ENCODE assay signal across 8 cellular contexts in the genomic region with DNA sequence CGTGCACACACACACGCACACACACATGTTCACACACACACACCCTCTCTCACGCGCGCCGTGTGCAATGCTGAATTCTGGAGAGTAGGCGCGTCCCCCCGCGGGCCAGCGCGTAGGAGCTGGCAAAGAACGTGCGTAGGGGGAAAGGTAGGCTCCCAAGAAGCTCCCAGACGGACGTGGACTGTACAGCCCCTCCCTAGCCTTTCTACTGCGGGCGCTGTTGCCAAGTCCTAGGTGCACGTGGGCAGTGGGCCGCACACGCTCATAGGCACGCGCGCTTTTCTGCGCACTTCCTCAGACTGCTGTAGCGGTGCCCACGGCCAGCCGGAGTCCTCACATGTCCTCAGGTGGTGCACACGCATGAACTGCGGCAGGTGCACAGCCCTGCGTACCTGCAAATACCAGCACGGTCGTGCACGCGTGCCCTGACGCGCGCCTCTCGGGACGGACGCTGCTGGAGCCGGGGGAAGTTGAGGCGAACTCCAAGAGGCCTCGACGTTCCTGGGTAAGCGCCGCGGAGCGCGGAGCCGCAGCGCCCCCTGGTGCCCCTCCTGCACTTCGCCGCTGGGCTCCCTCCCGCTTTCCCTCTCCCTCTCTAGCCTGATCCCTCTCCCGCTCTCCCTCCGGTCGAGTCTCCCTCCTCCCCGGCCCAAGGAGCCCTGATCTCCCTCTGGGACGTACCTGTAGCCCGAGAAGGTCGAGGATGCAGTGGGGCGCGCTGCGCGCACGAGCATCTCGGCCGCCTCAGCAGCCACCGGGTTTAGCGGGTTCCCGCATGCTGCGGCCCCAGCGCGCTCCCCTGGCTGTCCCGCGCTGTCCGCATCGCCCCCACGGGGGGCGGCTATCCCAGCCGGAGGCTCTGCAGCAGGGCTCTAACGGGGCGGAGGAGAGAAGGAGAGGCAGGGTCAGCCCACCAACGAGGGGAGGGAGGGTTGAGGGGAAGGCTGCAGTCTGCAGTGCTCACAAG. TPM values are rescaled to one million over a fixed set of nuclear protein-coding genes. Genes with fewer than 3 reads are reported as not detected.
A peak's percentile ranks its signal among the peaks of the same experiment; 100 is the strongest.
DNase-seq lines count a peak whose midpoint lies in the region; ATAC-seq, FAIRE-seq and TF ChIP-seq lines count a peak whose summit lies in the region.

No MANE protein-coding gene starts in this region.

- H3K4me1 ChIP-seq in Peyer's patch (peaks cover 0 to 22% (median 11%) of the 10 kb centered on the region in 4 donors), skeletal muscle tissue (ENCODE audit: control insufficient read depth in 3 of 3, insufficient read depth in 3 of 3, low read length in 3 of 3) (peaks cover 6 to 12% (median 7%) of the 10 kb centered on the region in 3 donors)

- no peak for ATAC-seq in GM19467 (IDR thresholded peaks at IDR 0.05; ENCODE audit: unreplicated experiment)

- no peak overlapping the region for H3K9ac ChIP-seq in skeletal muscle tissue (ENCODE audit: low read depth in 1 of 3, low read length in 3 of 3)

- TF ChIP-seq CTCF in Peyer's patch (IDR thresholded peaks at IDR 0.05), result peak; percentile 36 to 81 (median 70)
- peak; percentile 97 for TF ChIP-seq CTCF in bronchial epithelial cell (IDR thresholded peaks at IDR 0.05; ENCODE audit: insufficient read depth, low read length, severe bottlenecking)

- FAIRE-seq in bronchial epithelial cell (lab: Jason Lieb, UNC), result no peak

- H3K27ac ChIP-seq in Peyer's patch (no peak overlapping the region), skeletal muscle tissue (ENCODE audit: low read depth, low read length) (no peak overlapping the region)

- DNase-seq in GM04504 (ENCODE audit: low read depth) (peak; percentile 24), HEK293T (ENCODE audit: extremely low spot score) (peak; percentile 79), Peyer's patch (peak in 2 of 3 donors; percentile 62 to 75), bronchial epithelial cell (ENCODE audit: low read depth) (peak; percentile 20), inferior parietal cortex (ENCODE audit: extremely low spot score) (peak; percentile 82), NK-92 (lab: John Stamatoyannopoulos, UW; ENCODE audit: unreplicated experiment) (no peak)

- H3K36me3 ChIP-seq in Peyer's patch (no peaks in the 10 kb centered on the region), bronchial epithelial cell (ENCODE audit: control insufficient read depth, insufficient read depth, low read length) (no peaks in the 10 kb centered on the region), skeletal muscle tissue (ENCODE audit: control insufficient read depth in 3 of 3, insufficient read depth in 3 of 3, low read length in 3 of 3) (no peaks in the 10 kb centered on the region)

- POLR2A ChIA-PET in HEK293T (lab: Yijun Ruan, JAX), result no interaction called here

- H3K9me3 ChIP-seq in Peyer's patch, result no peaks in the 10 kb centered on the region
- no peaks in the 10 kb centered on the region for H3K9me3 ChIP-seq in skeletal muscle tissue (ENCODE audit: control insufficient read depth in 3 of 3, low read length in 3 of 3)

- H3K4me3 ChIP-seq in Peyer's patch, result peak overlapping the region in 3 of 4 donors; percentile 29 to 43 (median 31)
- no peak overlapping the region for H3K4me3 ChIP-seq in bronchial epithelial cell (ENCODE audit: low read depth, low read length)
- H3K4me3 ChIP-seq in skeletal muscle tissue (ENCODE audit: low read length in 3 of 3), result peak overlapping the region in 2 of 3 donors; percentile 49 to 54

- H3K27me3 ChIP-seq in Peyer's patch, result peaks cover 0 to 18% of the 10 kb centered on the region in 2 donors
- H3K27me3 ChIP-seq in bronchial epithelial cell (ENCODE audit: control insufficient read depth, insufficient read depth, low read length), result peaks cover 7% of the 10 kb centered on the region
- H3K27me3 ChIP-seq in skeletal muscle tissue (ENCODE audit: control insufficient read depth in 3 of 3, insufficient read depth in 3 of 3, low read length in 3 of 3), result peaks cover 47 to 62% (median 55%) of the 10 kb centered on the region in 3 donors

- no peak for TF ChIP-seq POLR2A in Peyer's patch (IDR thresholded peaks at IDR 0.05)

- CTCF ChIA-PET in HEK293T (lab: Yijun Ruan, JAX), result interaction anchor here (0.5 to 1.2 kb wide), 3 partner anchors 56 to 995 kb away, joined by 3 to 4 read pairs (median 3); no protein-coding TSS in a partner anchor

TF ChIP-seq in HEK293T, 16 proteins besides CTCF, POLR2A, EP300 and RAD21:
- TF ChIP-seq SP1 (IDR thresholded peaks at IDR 0.05), result no peak
- TF ChIP-seq CTBP1 (IDR thresholded peaks at IDR 0.05; ENCODE audit: borderline replicate concordance), result no peak
- TF ChIP-seq NFRKB (IDR thresholded peaks at IDR 0.05), result no peak
- no peak for TF ChIP-seq FOXA1 (IDR thresholded peaks at IDR 0.05)
- TF ChIP-seq ARNT (IDR thresholded peaks at IDR 0.05), result no peak
- no peak for TF ChIP-seq TARDBP (IDR thresholded peaks at IDR 0.05)
- no peak for TF ChIP-seq ZNF384 (IDR thresholded peaks at IDR 0.05)

RNA-seq across cellular contexts. Expression of gene GRIN2A, which starts 0.7 kb away (rescaled TPM):
- total RNA-seq in Peyer's patch (1 to 10 TPM in 2 of 4 donors, under 1 TPM in 2; 0.35 to 7.4 (median 1.5) TPM), bronchial epithelial cell (not detected in 2 replicates), skeletal muscle tissue (0.52 TPM)
